In the genomic region with DNA sequence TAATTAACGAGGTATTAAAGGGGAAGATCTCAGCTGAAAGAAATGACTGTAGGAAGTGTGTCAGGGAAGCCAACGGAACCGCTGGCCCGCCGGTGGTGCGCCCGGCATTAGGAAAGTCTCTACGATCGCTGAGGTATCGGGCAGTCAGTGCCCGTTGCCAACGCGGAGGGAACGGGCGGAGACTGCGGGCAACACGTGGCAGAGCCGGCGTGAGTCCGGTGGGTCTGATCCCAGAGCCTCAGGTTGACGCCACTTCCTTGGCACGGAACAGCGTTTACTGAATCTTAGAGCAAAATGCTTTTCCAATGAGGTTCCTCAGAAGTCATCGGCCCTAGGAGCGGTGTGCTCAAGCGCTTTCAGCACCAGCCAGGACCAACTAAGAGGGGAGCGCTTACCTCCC, we compare ENCODE assay signal across 8 cellular contexts.
DNase-seq lines count a peak whose midpoint lies in the region; ATAC-seq, FAIRE-seq and TF ChIP-seq lines count a peak whose summit lies in the region.
"Not testable (repeated sequence)": the region's sequence is repeated elsewhere in the genome, so short reads cannot be mapped to it uniquely, and the experiment has no call there.

No MANE protein-coding gene starts in this region.

- intact Hi-C loops in posterior cingulate gyrus (cut with DNase I), result not testable (repeated sequence)

- peak overlapping the region; percentile 67 for H3K9ac ChIP-seq in astrocyte (ENCODE audit: low read length)

- H3K4me3 ChIP-seq in MG63, result peak overlapping the region; percentile 49
- peak overlapping the region; percentile 73 for H3K4me3 ChIP-seq in astrocyte (ENCODE audit: insufficient read depth, low read depth, low read length)
- H3K4me3 ChIP-seq in kidney epithelial cell (ENCODE audit: low read depth, low read length), result peak overlapping the region; percentile 64
- peak overlapping the region in 3 of 4 donors; percentile 30 to 45 (median 38) for H3K4me3 ChIP-seq in upper lobe of left lung

- H3K27ac Mint-ChIP-seq in T-helper 17 cell, result not testable (repeated sequence)
- peak overlapping the region; percentile 69 for H3K27ac Mint-ChIP-seq in astrocyte (ENCODE audit: unreplicated experiment)

- not testable (repeated sequence) for H3K79me2 ChIP-seq in astrocyte (ENCODE audit: insufficient read depth, low read length)

- not testable (repeated sequence) for H3K9me3 ChIP-seq in MG63; T-helper 17 cell (ENCODE audit: control insufficient read depth, low read length, poor library complexity, severe bottlenecking); astrocyte (ENCODE audit: insufficient read depth, low read depth, low read length); upper lobe of left lung

- not testable (repeated sequence) for ATAC-seq in T-helper 17 cell; upper lobe of left lung (ENCODE audit: low FRiP score in 2 of 2)

- not testable (repeated sequence) for H3K27ac ChIP-seq in astrocyte (ENCODE audit: low read depth, low read length); upper lobe of left lung

- not testable (repeated sequence) for H3K36me3 ChIP-seq in MG63; astrocyte (ENCODE audit: insufficient read depth, low read length); kidney epithelial cell (ENCODE audit: control insufficient read depth, insufficient read depth, low read length); upper lobe of left lung

- peaks cover 11% of the 10 kb centered on the region for H3K4me1 Mint-ChIP-seq in T-helper 17 cell
- not testable (repeated sequence) for H3K4me1 Mint-ChIP-seq in astrocyte (ENCODE audit: low read depth, unreplicated experiment)

- peak overlapping the region; percentile 91 for H3K4me2 ChIP-seq in astrocyte (ENCODE audit: low read length)

- H3K27me3 ChIP-seq in MG63; astrocyte (ENCODE audit: insufficient read depth, low read length); kidney epithelial cell (ENCODE audit: control insufficient read depth, insufficient read depth, low read length); upper lobe of left lung: not testable (repeated sequence)

- not testable (repeated sequence) for H3K9me3 Mint-ChIP-seq in astrocyte (ENCODE audit: unreplicated experiment)

- not testable (repeated sequence) for H3K4me1 ChIP-seq in astrocyte (ENCODE audit: insufficient read depth, low read length)
- H3K4me1 ChIP-seq in upper lobe of left lung, result peaks cover 9 to 16% (median 14%) of the 10 kb centered on the region in 4 donors

- H3K27me3 Mint-ChIP-seq in T-helper 17 cell, result peaks cover 32% of the 10 kb centered on the region
- peaks cover 17% of the 10 kb centered on the region for H3K27me3 Mint-ChIP-seq in astrocyte (ENCODE audit: low read depth, unreplicated experiment)

- H4K20me1 ChIP-seq in astrocyte (ENCODE audit: insufficient read depth, low read length), result not testable (repeated sequence)

- not testable (repeated sequence) for TF ChIP-seq EP300 in upper lobe of left lung (IDR thresholded peaks at IDR 0.05)

- DNase-seq in DMS53 treated with DMSO at 0.1 percent for 48 hours (lab: John Stamatoyannopoulos, UW; ENCODE audit: unreplicated experiment) (peak; percentile 30), MG63 (peak; percentile 70), astrocyte (ENCODE audit: low read depth) (peak; percentile 72), fibroblast of peridontal ligament (ENCODE audit: extremely low read depth) (peak; percentile 7), kidney epithelial cell (ENCODE audit: low read depth) (peak; percentile 32), posterior cingulate gyrus (peak in 8 of 10 donors; percentile 16 to 91 (median 47)), upper lobe of left lung (peak in 1 of 2 donors; percentile 76)
- not testable (repeated sequence) for DNase-seq in T-helper 17 cell

- H3K4me3 Mint-ChIP-seq in T-helper 17 cell (peak overlapping the region; percentile 66), astrocyte (ENCODE audit: unreplicated experiment) (peak overlapping the region; percentile 92)

- 2 to 5% methylated on average over 19 to 27 of the region's 27 CpGs for WGBS in upper lobe of left lung, 2 donors

- TF ChIP-seq POLR2A in upper lobe of left lung (IDR thresholded peaks at IDR 0.05), result not testable (repeated sequence)

- TF ChIP-seq CTCF in astrocyte (IDR thresholded peaks at IDR 0.05; ENCODE audit: insufficient read depth, low read depth, low read length); kidney epithelial cell (IDR thresholded peaks at IDR 0.05; ENCODE audit: insufficient read depth, low read length, poor library complexity, severe bottlenecking); upper lobe of left lung (IDR thresholded peaks at IDR 0.05): not testable (repeated sequence)

- FAIRE-seq in astrocyte (lab: Jason Lieb, UNC), result not testable (repeated sequence)

- not testable (repeated sequence) for H3K36me3 Mint-ChIP-seq in T-helper 17 cell (ENCODE audit: low read depth); astrocyte (ENCODE audit: low read depth, unreplicated experiment)

- H2AFZ ChIP-seq in astrocyte (ENCODE audit: low read depth, low read length), result peak overlapping the region; percentile 89
